ENCODE assay signal across 20 cellular contexts in genomic region chr15:74807302-74807701, GRCh38. TPM values are rescaled to one million over a fixed set of nuclear protein-coding genes. Genes with fewer than 3 reads are reported as not detected.
A peak's percentile ranks its signal among the peaks of the same experiment; 100 is the strongest.
DNase-seq lines count a peak whose midpoint lies in the region; ATAC-seq and TF ChIP-seq lines count a peak whose summit lies in the region.
"Had no signal": no experiment of that assay in that cellular context is flagged by ENCODE, and none has a peak within 500 bp of the region (broad histone marks: within the 10 kb centered on the region; RNA-seq: fewer than 3 reads in every experiment).

No MANE protein-coding gene starts in this region.

- peaks cover 3% of the 10 kb centered on the region for H3K36me3 ChIP-seq in CD8-positive, alpha-beta T cell (ENCODE audit: insufficient read depth, low read length)
- peaks cover 4 to 18% of the 10 kb centered on the region in 2 donors for H3K36me3 ChIP-seq in duodenal mucosa (ENCODE audit: control insufficient read depth in 1 of 2, insufficient read depth in 2 of 2, low read length in 2 of 2)

- no peaks in the 10 kb centered on the region for H3K9me3 ChIP-seq in CD8-positive, alpha-beta T cell (ENCODE audit: low read length)
- H3K9me3 ChIP-seq in duodenal mucosa (ENCODE audit: control insufficient read depth in 1 of 2, low read length in 2 of 2), result no peaks in the 10 kb centered on the region
- H3K9me3 ChIP-seq: MG63, sigmoid colon, testis had no signal

- TF ChIP-seq CTCF in CD8-positive, alpha-beta T cell (IDR thresholded peaks at IDR 0.05), result no peak
- TF ChIP-seq CTCF in osteocyte (IDR thresholded peaks at IDR 0.05) (no peak), HFFc6 (IDR thresholded peaks at IDR 0.05) (no peak)

- CTCF ChIA-PET in CD8-positive, alpha-beta T cell (lab: Charles Lee), result interaction anchor here (38.4 kb wide), 1 partner anchor 30 kb away, joined by 1956 read pairs; the partner anchor contains the start of gene CSK

- no peaks in the 10 kb centered on the region for H3K9me3 Mint-ChIP-seq in CD8-positive, alpha-beta T cell
- H3K9me3 Mint-ChIP-seq in osteocyte (ENCODE audit: unreplicated experiment) (no peaks in the 10 kb centered on the region), HFFc6 (no peaks in the 10 kb centered on the region)
- H3K9me3 Mint-ChIP-seq: activated CD4-positive, alpha-beta T cell treated with anti-CD3 and anti-CD28 coated beads, Interleukin-2, amount 10 ng/mL, durations not matched to agents 24 days and 14 days had no signal

- H3K4me3 ChIP-seq in CD8-positive, alpha-beta T cell (ENCODE audit: low read depth, low read length), result no peak overlapping the region
- no peak overlapping the region for H3K4me3 ChIP-seq in duodenal mucosa (ENCODE audit: low read depth in 1 of 2, low read length in 2 of 2)
- H3K4me3 ChIP-seq: MG63, sigmoid colon, testis had no signal

- peaks cover 35% of the 10 kb centered on the region for H3K4me1 Mint-ChIP-seq in CD8-positive, alpha-beta T cell (ENCODE audit: low read depth)
- peaks cover 32% of the 10 kb centered on the region for H3K4me1 Mint-ChIP-seq in osteocyte (ENCODE audit: unreplicated experiment)
- H3K4me1 Mint-ChIP-seq in HFFc6 (ENCODE audit: low read depth), result peaks cover 15% of the 10 kb centered on the region

- intact Hi-C loops in CD8-positive, alpha-beta T cell (cut with DNase I, micrococcal nuclease), result no loop called here

- H3K36me3 Mint-ChIP-seq in CD8-positive, alpha-beta T cell, result peaks cover 23% of the 10 kb centered on the region
- peaks cover 12% of the 10 kb centered on the region for H3K36me3 Mint-ChIP-seq in osteocyte (ENCODE audit: unreplicated experiment)
- H3K36me3 Mint-ChIP-seq in HFFc6 (ENCODE audit: low read depth), result peaks cover 7% of the 10 kb centered on the region

- ATAC-seq in CD8-positive, alpha-beta T cell, result no peak

- H3K4me1 ChIP-seq in CD8-positive, alpha-beta T cell (ENCODE audit: insufficient read depth, low read length), result peaks cover 29% of the 10 kb centered on the region
- peaks cover 6 to 16% of the 10 kb centered on the region in 2 donors for H3K4me1 ChIP-seq in duodenal mucosa (ENCODE audit: control insufficient read depth in 1 of 2, insufficient read depth in 2 of 2, low read length in 2 of 2)
- H3K4me1 ChIP-seq: sigmoid colon, testis had no signal

- H3K27me3 ChIP-seq in CD8-positive, alpha-beta T cell (ENCODE audit: insufficient read depth, low read length), result no peaks in the 10 kb centered on the region
- H3K27me3 ChIP-seq in duodenal mucosa (ENCODE audit: control insufficient read depth in 1 of 2, insufficient read depth in 2 of 2, low read length in 2 of 2), result no peaks in the 10 kb centered on the region
- H3K27me3 ChIP-seq: MG63, sigmoid colon, testis had no signal

- peak overlapping the region; percentile 92 for H3K27ac Mint-ChIP-seq in CD8-positive, alpha-beta T cell
- H3K27ac Mint-ChIP-seq in osteocyte (ENCODE audit: unreplicated experiment) (peak overlapping the region; percentile 69), HFFc6 (no peak overlapping the region)
- H3K27ac Mint-ChIP-seq: activated CD4-positive, alpha-beta T cell treated with anti-CD3 and anti-CD28 coated beads, Interleukin-2, amount 10 ng/mL, durations not matched to agents 24 days and 14 days had no signal

- H3K4me3 Mint-ChIP-seq in CD8-positive, alpha-beta T cell, result no peak overlapping the region
- H3K4me3 Mint-ChIP-seq in osteocyte (ENCODE audit: unreplicated experiment), result no peak overlapping the region
- H3K4me3 Mint-ChIP-seq in HFFc6, result no peak overlapping the region
- H3K4me3 Mint-ChIP-seq: activated CD4-positive, alpha-beta T cell treated with anti-CD3 and anti-CD28 coated beads, Interleukin-2, amount 10 ng/mL, durations not matched to agents 24 days and 14 days had no signal

- peak overlapping the region; percentile 4 for H3K27ac ChIP-seq in CD8-positive, alpha-beta T cell (ENCODE audit: low read depth, low read length)
- peak overlapping the region; percentile 10 for H3K27ac ChIP-seq in duodenal mucosa (ENCODE audit: low read depth, low read length)
- H3K27ac ChIP-seq: sigmoid colon, testis had no signal

- H3K9ac ChIP-seq in duodenal mucosa (ENCODE audit: low read depth in 1 of 2, low read length in 2 of 2), result no peak overlapping the region

- no peaks in the 10 kb centered on the region for H3K27me3 Mint-ChIP-seq in CD8-positive, alpha-beta T cell (ENCODE audit: low read depth)
- no peaks in the 10 kb centered on the region for H3K27me3 Mint-ChIP-seq in osteocyte (ENCODE audit: unreplicated experiment)
- peaks cover 2% of the 10 kb centered on the region; the same call in 1 of the 2 replicates for H3K27me3 Mint-ChIP-seq in HFFc6 (ENCODE audit: insufficient read depth)
- H3K27me3 Mint-ChIP-seq: activated CD4-positive, alpha-beta T cell treated with anti-CD3 and anti-CD28 coated beads, Interleukin-2, amount 10 ng/mL, durations not matched to agents 24 days and 14 days had no signal

- POLR2A ChIA-PET in CD8-positive, alpha-beta T cell (lab: Charles Lee), result interaction anchor here (1.2 to 1.7 kb wide), 4 partner anchors 18 to 37 kb away, joined by 3 to 7 read pairs (median 5); no protein-coding TSS in a partner anchor

- DNase-seq in CD8-positive, alpha-beta T cell, result no peak
- peak; percentile 29 for DNase-seq in RPMI7951 (ENCODE audit: low read depth)
- no peak for DNase-seq in osteocyte (ENCODE audit: extremely low spot score, unreplicated experiment)
- no peak for DNase-seq in NCI-H1105 treated with DMSO at 0.1 percent for 48 hours (lab: John Stamatoyannopoulos, UW)
- DNase-seq in activated effector memory CD4-positive, alpha-beta T cell treated with Interleukin-2 at 50 U/mL for 16 hours, result no peak
- DNase-seq in LoVo (ENCODE audit: low spot score), result no peak
- no peak for DNase-seq in HFFc6
- DNase-seq: activated CD4-positive, alpha-beta T cell treated with anti-CD3 and anti-CD28 coated beads, Interleukin-2, amount 10 ng/mL, durations not matched to agents 24 days and 14 days; cerebellar nuclear complex; MG63; NCI-H2029 treated with DMSO at 0.1 percent for 48 hours; NCI-H510A; nucleus accumbens; sigmoid colon; stimulated activated CD4-positive, alpha-beta T cell treated with anti-CD3 and anti-CD28 coated beads, Interleukin-2, amount 100 ng/mL, for 24 hours; T1000; testis had no signal

RNA-seq across cellular contexts. Expression of gene LMAN1L, which starts 5.3 kb away (rescaled TPM):
- total RNA-seq in CD8-positive, alpha-beta T cell, result not detected
- total RNA-seq in RPMI7951 (2014; rRNA removed; shearing (Covaris generic)), result not detected in 2 replicates
- not detected in 2 replicates for total RNA-seq in osteocyte
- total RNA-seq in HFFc6 (2021; fragmentation: NEBNext Ultra II Directional; extraction: Animal tissue kit (Norgen Biotek cat#: 25700)), result not detected
- total RNA-seq: frontal cortex had no signal

RNA-seq across cellular contexts. Expression of gene CPLX3, which starts 19.1 kb away (rescaled TPM):
- under 1 TPM; 0.19 to 0.36 TPM for total RNA-seq in CD8-positive, alpha-beta T cell
- not detected in 2 replicates for total RNA-seq in RPMI7951 (2014; rRNA removed; shearing (Covaris generic))
- not detected in 2 replicates for total RNA-seq in osteocyte
- under 1 TPM in 1 of 6 experiments, not detected in 5; 0.09 TPM for total RNA-seq in HFFc6 (2021; fragmentation: NEBNext Ultra II Directional; extraction: Animal tissue kit (Norgen Biotek cat#: 25700))

RNA-seq across cellular contexts. Expression of gene CSK, which starts 25.4 kb away (rescaled TPM):
- 100 to 1,000 TPM in 1 of 2 experiments, 10 to 100 TPM in 1; 99.5 to 118 TPM for total RNA-seq in CD8-positive, alpha-beta T cell
- total RNA-seq in RPMI7951 (2014; rRNA removed; shearing (Covaris generic)), result 21.4 and 24.6 TPM in 2 replicates
- total RNA-seq in osteocyte, result 56.0 and 57.0 TPM in 2 replicates
- 10 to 100 TPM; 48.8 to 59.0 (median 53.3) TPM for total RNA-seq in HFFc6 (2021; fragmentation: NEBNext Ultra II Directional; extraction: Animal tissue kit (Norgen Biotek cat#: 25700))

RNA-seq across cellular contexts. Expression of gene ULK3, which starts 35.7 kb away (rescaled TPM):
- 10 to 100 TPM; 34.3 to 35.1 TPM for total RNA-seq in CD8-positive, alpha-beta T cell
- 14.3 and 15.1 TPM in 2 replicates for total RNA-seq in RPMI7951 (2014; rRNA removed; shearing (Covaris generic))
- 30.6 and 32.4 TPM in 2 replicates for total RNA-seq in osteocyte
- 10 to 100 TPM; 12.5 to 18.9 (median 16.1) TPM for total RNA-seq in HFFc6 (2021; fragmentation: NEBNext Ultra II Directional; extraction: Animal tissue kit (Norgen Biotek cat#: 25700))

RNA-seq across cellular contexts. Expression of gene CYP1A2, which starts 58.7 kb away (rescaled TPM):
- total RNA-seq in CD8-positive, alpha-beta T cell, result not detected
- total RNA-seq in RPMI7951 (2014; rRNA removed; shearing (Covaris generic)), result not detected in 2 replicates
- total RNA-seq in osteocyte, result not detected in 2 replicates
- total RNA-seq in HFFc6 (2021; fragmentation: NEBNext Ultra II Directional; extraction: Animal tissue kit (Norgen Biotek cat#: 25700)), result not detected
- total RNA-seq: activated CD4-positive, alpha-beta T cell treated with anti-CD3 and anti-CD28 coated beads, Interleukin-2, amount 10 ng/mL, durations not matched to agents 24 days and 14 days; frontal cortex; left colon; sigmoid colon had no signal
